ENCODE assay signal across 14 cellular contexts in the genomic region with DNA sequence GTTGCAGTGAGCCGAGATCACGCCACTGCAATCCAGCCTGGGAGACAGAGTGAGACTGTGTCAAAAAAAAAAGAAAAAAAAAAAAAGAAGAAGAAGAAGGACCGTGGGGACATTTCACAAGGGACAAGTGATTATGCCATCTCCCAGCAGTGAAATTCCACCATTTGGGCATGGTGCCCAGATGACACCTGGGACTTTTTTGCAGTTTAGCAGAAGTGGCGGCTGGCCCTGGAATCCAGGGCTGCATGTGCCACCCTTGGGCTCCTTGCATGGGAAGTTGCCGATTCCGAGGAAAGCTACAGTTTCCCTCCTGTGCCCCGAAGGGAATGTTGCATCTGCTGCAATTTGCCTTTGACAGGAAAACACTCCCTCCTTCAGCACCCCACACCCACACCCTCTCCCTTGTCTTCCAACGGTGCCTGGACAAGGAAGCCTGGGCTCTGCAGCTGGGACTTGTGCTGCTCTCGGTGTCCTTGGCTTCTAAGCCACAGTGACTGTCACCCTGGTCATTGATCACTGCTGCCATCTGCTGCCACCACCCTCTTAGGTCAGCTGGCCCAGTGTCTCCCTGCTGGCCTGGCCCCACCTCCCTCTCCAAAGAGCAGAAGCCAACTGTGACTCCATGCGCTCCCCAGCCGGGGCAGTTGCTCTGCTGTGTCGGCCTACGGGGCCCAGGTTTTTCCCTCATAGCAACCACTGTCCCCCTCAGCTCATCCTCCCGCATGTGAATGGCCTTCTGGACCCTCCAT. TPM values are rescaled to one million over a fixed set of nuclear protein-coding genes. Genes with fewer than 3 reads are reported as not detected.
DNase-seq lines count a peak whose midpoint lies in the region; ATAC-seq, FAIRE-seq and TF ChIP-seq lines count a peak whose summit lies in the region.
"Had no signal": no experiment of that assay in that cellular context is flagged by ENCODE, and none has a peak within 500 bp of the region (broad histone marks: within the 10 kb centered on the region; RNA-seq: fewer than 3 reads in every experiment).

No MANE protein-coding gene starts in this region.

- H3K9me3 Mint-ChIP-seq in Calu3 (ENCODE audit: low read depth, unreplicated experiment) = no peaks in the 10 kb centered on the region
- H3K9me3 Mint-ChIP-seq: stimulated activated naive CD8-positive, alpha-beta T cell treated with anti-CD3 and anti-CD28 coated beads, Interleukin-15, Interleukin-2, amounts not matched to agents 100 ng/mL and 50 ng/mL, for 24 hours had no signal

- peak; percentile 55 to 86 (median 75) for ATAC-seq in pancreas
- no peak for ATAC-seq in GM18505 (IDR thresholded peaks at IDR 0.05; ENCODE audit: unreplicated experiment)
- no peak for ATAC-seq in HG03571 (IDR thresholded peaks at IDR 0.05; ENCODE audit: unreplicated experiment)

- H3K27me3 ChIP-seq in pancreas = no peaks in the 10 kb centered on the region

- CTCF ChIA-PET in Calu3 (lab: Charles Lee) = interaction anchor here (0.7 to 1.3 kb wide), 2 partner anchors 13 to 136 kb away, joined by 3 read pairs; no protein-coding TSS in a partner anchor

- peaks cover 50% of the 10 kb centered on the region for H3K27me3 Mint-ChIP-seq in Calu3 (ENCODE audit: unreplicated experiment)
- H3K27me3 Mint-ChIP-seq: CD4-positive, CD25-positive, alpha-beta regulatory T cell; stimulated activated naive CD8-positive, alpha-beta T cell treated with anti-CD3 and anti-CD28 coated beads, Interleukin-15, Interleukin-2, amounts not matched to agents 100 ng/mL and 50 ng/mL, for 24 hours had no signal

- no peak overlapping the region for H3K4me3 ChIP-seq in pancreas

- no peak overlapping the region for H3K27ac Mint-ChIP-seq in Calu3 (ENCODE audit: unreplicated experiment)
- H3K27ac Mint-ChIP-seq: CD4-positive, CD25-positive, alpha-beta regulatory T cell; stimulated activated naive CD8-positive, alpha-beta T cell treated with anti-CD3 and anti-CD28 coated beads, Interleukin-15, Interleukin-2, amounts not matched to agents 100 ng/mL and 50 ng/mL, for 24 hours had no signal

- TF ChIP-seq POLR2A in GM18505 (IDR thresholded peaks at IDR 0.05; ENCODE audit: borderline replicate concordance, extremely low read depth, insufficient read depth, insufficient read length) = no peak

- peak; percentile 25 for DNase-seq in Calu3
- peak; percentile 60 for DNase-seq in NCI-H510A treated with DMSO at 0.1 percent for 48 hours (lab: John Stamatoyannopoulos, UW)
- DNase-seq in fibroblast of gingiva (ENCODE audit: low read depth) = peak; percentile 37
- DNase-seq in pancreas = peak; percentile 29 to 65 (median 40)
- DNase-seq in AG08395 (ENCODE audit: low spot score) = no peak
- no peak for DNase-seq in middle frontal gyrus (ENCODE audit: extremely low spot score, low spot score)
- DNase-seq: activated T-cell treated with anti-CD3 and anti-CD28 coated beads, Interleukin-2, amount 50 U/mL, for 1 hour; CD4-positive, CD25-positive, alpha-beta regulatory T cell; foreskin melanocyte; KG1 had no signal

- intact Hi-C loops in Calu3 (cut with micrococcal nuclease; ENCODE audit: unreplicated experiment) (loop anchor here (5.0 kb wide), 1 partner anchor 152 kb away; no protein-coding TSS in a partner anchor), pancreas (cut with DNase I) (loop anchor here in 2 of 3 donors (5.0 to 10.0 kb wide), 2 partner anchors 250 to 252 kb away; no protein-coding TSS in a partner anchor)

- no peak for FAIRE-seq in pancreas (lab: Jason Lieb, UNC)

- BruUV-seq in Calu3 (replicated peaks; lab: Mats Ljungman, UMichigan) = no TSS peak

- no peaks in the 10 kb centered on the region for H3K36me3 Mint-ChIP-seq in Calu3 (ENCODE audit: insufficient read depth, unreplicated experiment)
- H3K36me3 Mint-ChIP-seq: CD4-positive, CD25-positive, alpha-beta regulatory T cell had no signal

- no peaks in the 10 kb centered on the region for H3K36me3 ChIP-seq in pancreas

- H3K27ac ChIP-seq in pancreas = no peak overlapping the region

- no peaks in the 10 kb centered on the region for H3K4me1 ChIP-seq in pancreas

- H3K4me3 Mint-ChIP-seq in Calu3 (ENCODE audit: low read depth, unreplicated experiment) = no peak overlapping the region
- H3K4me3 Mint-ChIP-seq: CD4-positive, CD25-positive, alpha-beta regulatory T cell; stimulated activated naive CD8-positive, alpha-beta T cell treated with anti-CD3 and anti-CD28 coated beads, Interleukin-15, Interleukin-2, amounts not matched to agents 100 ng/mL and 50 ng/mL, for 24 hours had no signal

- H3K4me1 Mint-ChIP-seq in Calu3 (ENCODE audit: low read depth, unreplicated experiment) = no peaks in the 10 kb centered on the region
- H3K4me1 Mint-ChIP-seq: CD4-positive, CD25-positive, alpha-beta regulatory T cell had no signal

- no peaks in the 10 kb centered on the region for H3K9me3 ChIP-seq in pancreas

- 52 to 61% methylated on average over 14 of the region's 14 CpGs for WGBS in pancreas, 2 donors

- TF ChIP-seq CTCF in Calu3 (IDR thresholded peaks at IDR 0.05; ENCODE audit: unreplicated experiment) = no peak
- no peak for TF ChIP-seq CTCF in pancreas (IDR thresholded peaks at IDR 0.05)

RNA-seq across cellular contexts. Expression of gene LRRC30, which starts 56.4 kb away (rescaled TPM):
- total RNA-seq in Calu3 (2022) (not detected in 2 replicates), pancreas (not detected)
- not detected for polyA plus RNA-seq in pancreas
- total RNA-seq: bronchial epithelial cell; CD4-positive, CD25-positive, alpha-beta regulatory T cell had no signal
- polyA plus RNA-seq: CD4-positive, CD25-positive, alpha-beta regulatory T cell had no signal

RNA-seq across cellular contexts. Expression of gene LAMA1, which starts 56.9 kb away (rescaled TPM):
- not detected in 2 replicates for total RNA-seq in Calu3 (2022)
- 1 to 10 TPM in 3 of 6 donors, under 1 TPM in 3; 0.39 to 3.1 (median 1.0) TPM for total RNA-seq in pancreas
- 1 to 10 TPM in 1 of 2 donors, under 1 TPM in 1; 0.49 to 2.4 TPM for polyA plus RNA-seq in pancreas
- total RNA-seq: CD4-positive, CD25-positive, alpha-beta regulatory T cell had no signal
- polyA plus RNA-seq: CD4-positive, CD25-positive, alpha-beta regulatory T cell had no signal

Comparison
In these comparisons a context has a peak if more than half of its experiments do, and no peak if none do; other contexts are left out.
1. DNase-seq: peak in Calu3 (single experiment), NCI-H510A treated with DMSO at 0.1 percent for 48 hours (single experiment), fibroblast of gingiva (single experiment) and pancreas (6 of 6); none in AG08395 (single experiment) and middle frontal gyrus (single experiment).
2. ATAC-seq: peak in pancreas (4 of 4); none in GM18505 (single experiment) and HG03571 (single experiment).